ENCODE assay signal across 8 cellular contexts in the genomic region with DNA sequence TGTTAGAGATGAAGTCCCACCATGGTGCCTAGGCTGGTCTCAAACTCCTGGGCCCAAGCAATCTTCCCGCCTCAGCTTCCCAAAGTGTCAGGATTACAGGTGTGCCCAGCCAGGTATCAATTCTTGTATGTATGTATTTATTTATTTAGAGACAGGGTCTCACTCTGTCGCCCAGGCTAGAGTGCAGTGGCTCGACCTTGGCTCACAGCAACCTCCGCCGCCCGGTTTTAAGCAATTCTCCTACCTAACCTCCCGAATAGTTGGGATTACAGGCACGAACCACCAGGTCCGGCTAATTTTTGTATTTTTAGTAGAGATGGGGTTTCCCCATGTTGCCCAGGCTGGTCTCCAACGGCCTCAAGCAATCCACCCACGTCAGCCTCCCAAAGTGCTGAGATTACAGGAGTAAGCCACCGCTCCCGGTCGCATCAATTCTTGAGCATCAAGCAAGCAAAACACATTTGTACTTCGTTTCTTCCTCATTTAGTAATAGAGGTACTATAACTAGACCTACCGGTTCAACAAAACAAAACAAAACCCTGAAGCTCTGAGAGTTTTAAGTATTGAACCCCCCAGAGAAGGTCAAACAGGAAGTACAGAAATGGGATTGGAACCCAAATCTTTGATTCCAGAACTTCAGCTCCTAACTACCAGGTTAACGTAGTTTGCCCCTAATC. TPM values are rescaled to one million over a fixed set of nuclear protein-coding genes. Genes with fewer than 3 reads are reported as not detected.
DNase-seq lines count a peak whose midpoint lies in the region; ATAC-seq and TF ChIP-seq lines count a peak whose summit lies in the region.

No MANE protein-coding gene starts in this region.

- TF ChIP-seq CTCF in AG04449 (IDR thresholded peaks at IDR 0.05; ENCODE audit: insufficient read depth, low read length, missing control alignments) = no peak
- TF ChIP-seq CTCF in OCI-LY1 (IDR thresholded peaks at IDR 0.05; ENCODE audit: low read length) = no peak
- no peak for TF ChIP-seq CTCF in dorsolateral prefrontal cortex (IDR thresholded peaks at IDR 0.05 in 54 of 56, conservative IDR thresholded peaks at IDR 0.05 in 2 of 56; ENCODE audit: low read depth in 1 of 56, partially characterized antibody in 56 of 56)

- peak overlapping the region; percentile 55 for H3K9ac ChIP-seq in OCI-LY1 (ENCODE audit: low read length)

- no peaks in the 10 kb centered on the region for H3K27me3 Mint-ChIP-seq in naive B cell

- peak overlapping the region; percentile 27 to 97 (median 74) for H3K27ac Mint-ChIP-seq in naive B cell

- intact Hi-C loops in dorsolateral prefrontal cortex (cut with DNase I) (loop anchor here (1.0 to 10.0 kb wide), 8 partner anchors 33 to 343 kb away; partner anchors contain the start of genes ANKS3 (in 2 of the 2), DNAAF8 (in 2 of the 2), DNAJA3 (in 1 of the 2) and GLYR1 (in 1 of the 2)), posterior vena cava (cut with DNase I) (loop anchor here in 1 of 2 donors (10.0 kb wide), 1 partner anchor 177 kb away; no protein-coding TSS in a partner anchor)

- peaks cover 0 to 2% (median 0%) of the 10 kb centered on the region in 7 donors for H3K9me3 Mint-ChIP-seq in naive B cell

- H3K9me2 ChIP-seq in OCI-LY1 (ENCODE audit: low read depth, low read length) = no peaks in the 10 kb centered on the region

- ATAC-seq in GM18868 (IDR thresholded peaks at IDR 0.05; ENCODE audit: unreplicated experiment) = peak; percentile 10
- ATAC-seq in naive B cell (ENCODE audit: low read depth in 2 of 2) = no peak

- H3K79me2 ChIP-seq in OCI-LY1 (ENCODE audit: insufficient read depth, low read length) = no peaks in the 10 kb centered on the region

- H4K20me1 ChIP-seq in OCI-LY1 (ENCODE audit: insufficient read depth, low read length) = no peaks in the 10 kb centered on the region

- no peaks in the 10 kb centered on the region for H3K36me3 Mint-ChIP-seq in naive B cell

- H3K27me3 ChIP-seq in OCI-LY1 (ENCODE audit: insufficient read depth, low read length) (no peaks in the 10 kb centered on the region), dorsolateral prefrontal cortex (no peaks in the 10 kb centered on the region)

- POLR2A ChIA-PET in AG04449 (lab: Yijun Ruan, JAX) = interaction anchor here (1.4 kb wide), 1 partner anchor 34 kb away, joined by 8 read pairs; the partner anchor contains the start of genes ANKS3 and DNAAF8

- H3K4me2 ChIP-seq in OCI-LY1 (ENCODE audit: low read length) = peak overlapping the region; percentile 70

- H3K4me3 Mint-ChIP-seq in naive B cell = peak overlapping the region; percentile 90 to 95 (median 93)

- H3K4me3 ChIP-seq in AG04449 (ENCODE audit: low read depth, low read length) (peak overlapping the region; percentile 56), OCI-LY1 (ENCODE audit: low read depth, low read length, poor library complexity, severe bottlenecking) (peak overlapping the region; percentile 86), dorsolateral prefrontal cortex (peak overlapping the region; percentile 43 to 100 (median 94))

- no peak overlapping the region for H2AFZ ChIP-seq in OCI-LY1 (ENCODE audit: low read length)

- no peaks in the 10 kb centered on the region for H3K9me3 ChIP-seq in OCI-LY1 (ENCODE audit: low read length)

- peaks cover 18 to 35% (median 34%) of the 10 kb centered on the region in 3 donors for H3K4me1 Mint-ChIP-seq in naive B cell

- H3K4me1 ChIP-seq in OCI-LY1 (ENCODE audit: insufficient read depth, low read length, severe bottlenecking) = peaks cover 13% of the 10 kb centered on the region

- DNase-seq in AG04449 (ENCODE audit: low read depth, low spot score) = no peak
- DNase-seq in dorsolateral prefrontal cortex = no peak
- no peak for DNase-seq in naive B cell
- DNase-seq in posterior vena cava (ENCODE audit: low spot score) = no peak
- DNase-seq in HuH-7.5 (ENCODE audit: low spot score) = no peak
- no peak for DNase-seq in NCI-H774 (lab: John Stamatoyannopoulos, UW)

- H3K27ac ChIP-seq in OCI-LY1 (ENCODE audit: low read depth, low read length, poor library complexity, severe bottlenecking) = no peak overlapping the region
- H3K27ac ChIP-seq in dorsolateral prefrontal cortex = peak overlapping the region; percentile 63 to 98 (median 92)

- peaks cover 9% of the 10 kb centered on the region; the same call in 1 of the 2 replicates for H3F3A ChIP-seq in OCI-LY1 (ENCODE audit: insufficient read depth, low read length)

- peaks cover 10% of the 10 kb centered on the region; the same call in 1 of the 2 replicates for H3K36me3 ChIP-seq in OCI-LY1 (ENCODE audit: insufficient read depth, low read length)

- CTCF ChIA-PET in AG04449 (lab: Yijun Ruan, JAX) = interaction anchor here (1.4 to 2.1 kb wide), 2 partner anchors 33 to 187 kb away, joined by 5 to 7 read pairs; partner anchors contain the start of genes ANKS3 and DNAAF8

RNA-seq across cellular contexts. Expression of gene ZNF500, which starts 1.0 kb away (rescaled TPM):
- total RNA-seq in dorsolateral prefrontal cortex = 10 to 100 TPM; 15.4 to 45.7 (median 25.2) TPM
- polyA plus RNA-seq in naive B cell (ENCODE audit: low read depth in 6 of 6) = 10 to 100 TPM in 4 of 6 donors, 1 to 10 TPM in 1, not detected in 1; 6.7 to 19.9 (median 14.1) TPM
- 1 to 10 TPM; 7.9 TPM for total RNA-seq in posterior vena cava

RNA-seq across cellular contexts. Expression of gene SEPTIN12, which starts 20.1 kb away (rescaled TPM):
- total RNA-seq in dorsolateral prefrontal cortex (1 to 10 TPM in 60 of 120 experiments, under 1 TPM in 16, not detected in 44; 0.33 to 5.6 (median 1.7) TPM), posterior vena cava (not detected)
- not detected for polyA plus RNA-seq in naive B cell (ENCODE audit: low read depth in 6 of 6)

RNA-seq across cellular contexts. Expression of gene SMIM22, which starts 27.2 kb away (rescaled TPM):
- total RNA-seq in dorsolateral prefrontal cortex = 1 to 10 TPM in 1 of 120 experiments, under 1 TPM in 1, not detected in 118; 0.78 to 1.0 TPM
- polyA plus RNA-seq in naive B cell (ENCODE audit: low read depth in 6 of 6) = not detected
- not detected for total RNA-seq in posterior vena cava

RNA-seq across cellular contexts. Expression of gene DNAAF8, which starts 33.7 kb away (rescaled TPM):
- total RNA-seq in dorsolateral prefrontal cortex = 1 to 10 TPM in 92 of 120 experiments, under 1 TPM in 28; 0.23 to 4.7 (median 1.5) TPM
- polyA plus RNA-seq in naive B cell (ENCODE audit: low read depth in 6 of 6) = under 1 TPM in 4 of 6 donors, not detected in 2; 0.30 to 0.84 (median 0.35) TPM
- under 1 TPM; 0.32 to 0.43 TPM for total RNA-seq in posterior vena cava

RNA-seq across cellular contexts. Expression of gene ANKS3, which starts 33.9 kb away (rescaled TPM):
- 10 to 100 TPM; 28.1 to 66.1 (median 44.0) TPM for total RNA-seq in dorsolateral prefrontal cortex
- polyA plus RNA-seq in naive B cell (ENCODE audit: low read depth in 6 of 6) = 1 to 10 TPM in 5 of 6 donors, not detected in 1; 3.9 to 8.3 (median 4.4) TPM
- 10 to 100 TPM; 17.0 to 17.8 TPM for total RNA-seq in posterior vena cava
